ENCODE assay signal across 1 cellular context in the genomic region with DNA sequence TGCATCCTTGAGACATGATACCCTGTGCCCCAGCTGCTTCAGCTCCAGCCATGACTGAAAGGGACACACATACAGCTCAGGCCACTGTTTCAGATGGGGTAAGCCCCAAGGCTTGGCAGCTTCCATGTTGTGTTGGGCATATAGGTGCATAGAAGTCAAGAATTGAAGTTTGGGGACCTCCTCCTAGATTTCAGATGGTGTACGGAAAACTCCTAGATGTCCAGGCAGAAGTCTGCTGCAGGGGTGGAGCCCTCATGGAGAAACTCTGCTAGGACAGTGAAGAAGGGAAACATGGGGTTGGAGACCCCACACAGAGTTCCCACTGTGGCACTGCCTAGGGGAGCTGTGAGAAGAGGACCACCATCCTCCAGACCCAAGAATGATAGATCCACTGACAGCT.
TF ChIP-seq lines count a peak whose summit lies in the region.

No MANE protein-coding gene starts in this region.

TF ChIP-seq in K562, 482 proteins besides CTCF, POLR2A, EP300 and RAD21 (continued from another document):
- TF ChIP-seq REST (CRISPR knock-in tag; IDR thresholded peaks at IDR 0.05; ENCODE audit: low read depth), result no peak
- no peak for TF ChIP-seq ZBTB26 (CRISPR knock-in tag; IDR thresholded peaks at IDR 0.05)
- TF ChIP-seq DACH1 (IDR thresholded peaks at IDR 0.05; ENCODE audit: partially characterized antibody), result no peak
- TF ChIP-seq HDGF (IDR thresholded peaks at IDR 0.05), result no peak
- TF ChIP-seq ARID2 (IDR thresholded peaks at IDR 0.05), result no peak
- peak; percentile 42; the same call in 1 of the 2 replicates for TF ChIP-seq CBX5 (IDR thresholded peaks at IDR 0.05; ENCODE audit: borderline replicate concordance, low read depth)
